In the genomic region with DNA sequence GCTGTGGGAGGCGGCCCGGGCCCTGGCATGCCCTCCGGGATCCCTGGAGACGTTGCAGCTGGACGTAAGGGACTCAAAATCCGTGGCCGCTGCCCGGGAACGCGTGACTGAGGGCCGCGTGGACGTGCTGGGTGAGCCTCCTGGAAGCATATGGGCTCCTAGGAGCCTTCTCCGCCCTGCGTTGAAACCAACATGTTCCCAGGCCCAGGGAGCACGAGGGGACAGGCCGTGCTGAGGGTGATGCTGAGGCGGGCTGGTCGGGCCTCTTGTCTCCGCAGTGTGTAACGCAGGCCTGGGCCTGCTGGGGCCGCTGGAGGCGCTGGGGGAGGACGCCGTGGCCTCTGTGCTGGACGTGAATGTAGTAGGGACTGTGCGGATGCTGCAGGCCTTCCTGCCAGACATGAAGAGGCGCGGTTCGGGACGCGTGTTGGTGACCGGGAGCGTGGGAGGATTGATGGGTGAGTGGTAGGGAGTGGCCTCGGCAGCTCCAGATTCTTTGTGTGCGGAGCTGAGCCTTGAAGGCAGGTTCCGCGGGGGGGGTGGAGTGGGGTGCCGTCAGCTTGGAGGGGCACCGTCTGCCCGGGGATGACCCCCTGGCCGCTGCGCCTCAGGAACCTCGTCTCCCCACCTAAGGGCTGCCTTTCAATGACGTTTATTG, we compare ENCODE assay signal across 12 cellular contexts. TPM values are rescaled to one million over a fixed set of nuclear protein-coding genes. Genes with fewer than 3 reads are reported as not detected.
DNase-seq lines count a peak whose midpoint lies in the region; ATAC-seq, FAIRE-seq and TF ChIP-seq lines count a peak whose summit lies in the region.
"Had no signal": no experiment of that assay in that cellular context is flagged by ENCODE, and none has a peak within 500 bp of the region (broad histone marks: within the 10 kb centered on the region; RNA-seq: fewer than 3 reads in every experiment).

No MANE protein-coding gene starts in this region.

- H3K27me3 Mint-ChIP-seq in activated naive CD4-positive, alpha-beta T cell treated with anti-CD3 and anti-CD28 coated beads for 36 hours (ENCODE audit: low read depth), result no peaks in the 10 kb centered on the region
- no peaks in the 10 kb centered on the region for H3K27me3 Mint-ChIP-seq in activated naive CD8-positive, alpha-beta T cell treated with anti-CD3 and anti-CD28 coated beads for 36 hours

- H3K27ac Mint-ChIP-seq in activated naive CD4-positive, alpha-beta T cell treated with anti-CD3 and anti-CD28 coated beads for 36 hours, result no peak overlapping the region
- H3K27ac Mint-ChIP-seq in activated naive CD8-positive, alpha-beta T cell treated with anti-CD3 and anti-CD28 coated beads for 36 hours, result peak overlapping the region; percentile 16

- peak overlapping the region; percentile 78 for H3K9ac ChIP-seq in keratinocyte (ENCODE audit: control insufficient read depth, extremely low read depth, insufficient read depth, low read length)

- H2AFZ ChIP-seq in keratinocyte (ENCODE audit: control insufficient read depth, low read length), result peak overlapping the region; percentile 63

- FAIRE-seq in keratinocyte (lab: Jason Lieb, UNC), result no peak

- no peak for ATAC-seq in HG03045 (IDR thresholded peaks at IDR 0.05; ENCODE audit: unreplicated experiment)

- intact Hi-C loops in activated naive CD4-positive, alpha-beta T cell treated with anti-CD3 and anti-CD28 coated beads for 36 hours (cut with micrococcal nuclease), result no loop called here
- intact Hi-C loops in tibial artery (cut with DNase I; ENCODE audit: low total_unique reads), result no loop called here

- peak overlapping the region; percentile 71 to 82 (median 80) for H3K4me3 ChIP-seq in keratinocyte (ENCODE audit: control insufficient read depth in 2 of 3, extremely low read depth in 1 of 3, insufficient read depth in 2 of 3, low read depth in 1 of 3, low read length in 3 of 3)
- H3K4me3 ChIP-seq in tibial artery, result peak overlapping the region; percentile 70 to 92

- no peaks in the 10 kb centered on the region for H3K9me1 ChIP-seq in keratinocyte (ENCODE audit: control insufficient read depth, extremely low read depth, insufficient read depth, low read length)

- H3K27ac ChIP-seq in keratinocyte (ENCODE audit: control insufficient read depth, insufficient read depth, low read length), result peak overlapping the region; percentile 54
- peak overlapping the region; percentile 83 to 93 for H3K27ac ChIP-seq in tibial artery

- H3K27me3 ChIP-seq in keratinocyte (ENCODE audit: control insufficient read depth, extremely low read depth, insufficient read depth, low read length) (no peaks in the 10 kb centered on the region), tibial artery (no peaks in the 10 kb centered on the region)

- TF ChIP-seq CTCF in keratinocyte (optimal IDR thresholded peaks at IDR 0.05 in 1 of 3, IDR thresholded peaks at IDR 0.05 in 1 of 3, conservative IDR thresholded peaks at IDR 0.05 in 1 of 3; ENCODE audit: extremely low read depth in 1 of 3, insufficient read depth in 2 of 3, low read length in 3 of 3) (peak; percentile 51 to 58 (median 51)), tibial artery (IDR thresholded peaks at IDR 0.05) (no peak)

- peaks cover 13% of the 10 kb centered on the region for H3K79me2 ChIP-seq in keratinocyte (ENCODE audit: control insufficient read depth, insufficient read depth, low read length)

- peak overlapping the region; percentile 86 for H3K4me2 ChIP-seq in keratinocyte (ENCODE audit: control insufficient read depth, extremely low read depth, insufficient read depth, low read depth, low read length)

- H4K20me1 ChIP-seq in keratinocyte (ENCODE audit: control insufficient read depth, extremely low read depth, insufficient read depth, low read length), result no peaks in the 10 kb centered on the region

- no peaks in the 10 kb centered on the region for H3K36me3 Mint-ChIP-seq in activated naive CD4-positive, alpha-beta T cell treated with anti-CD3 and anti-CD28 coated beads for 36 hours (ENCODE audit: low read depth)
- no peaks in the 10 kb centered on the region for H3K36me3 Mint-ChIP-seq in activated naive CD8-positive, alpha-beta T cell treated with anti-CD3 and anti-CD28 coated beads for 36 hours

- H3K9me3 ChIP-seq in keratinocyte (ENCODE audit: control insufficient read depth, low read depth, low read length) (no peaks in the 10 kb centered on the region), tibial artery (no peaks in the 10 kb centered on the region)

- H3K4me1 Mint-ChIP-seq in activated naive CD4-positive, alpha-beta T cell treated with anti-CD3 and anti-CD28 coated beads for 36 hours (ENCODE audit: low read depth), result peaks cover 28% of the 10 kb centered on the region
- H3K4me1 Mint-ChIP-seq in activated naive CD8-positive, alpha-beta T cell treated with anti-CD3 and anti-CD28 coated beads for 36 hours, result peaks cover 21% of the 10 kb centered on the region

- CTCF ChIA-PET in activated naive CD4-positive, alpha-beta T cell treated with anti-CD3 and anti-CD28 coated beads for 36 hours (lab: Charles Lee), result interaction anchor here (1.1 kb wide), 1 partner anchor 12 kb away, joined by 3 read pairs; no protein-coding TSS in a partner anchor

- H3K4me3 Mint-ChIP-seq in activated naive CD4-positive, alpha-beta T cell treated with anti-CD3 and anti-CD28 coated beads for 36 hours, result peak overlapping the region; percentile 92
- H3K4me3 Mint-ChIP-seq in activated naive CD8-positive, alpha-beta T cell treated with anti-CD3 and anti-CD28 coated beads for 36 hours, result peak overlapping the region; percentile 91

- no peaks in the 10 kb centered on the region for H3K9me3 Mint-ChIP-seq in activated naive CD4-positive, alpha-beta T cell treated with anti-CD3 and anti-CD28 coated beads for 36 hours
- no peaks in the 10 kb centered on the region for H3K9me3 Mint-ChIP-seq in activated naive CD8-positive, alpha-beta T cell treated with anti-CD3 and anti-CD28 coated beads for 36 hours

- dilution Hi-C loops in keratinocyte (cut with MboI; ENCODE audit: extremely low pct_ligation_motif_present, low sequenced_read_pairs), result no loop called here

- peaks cover 22% of the 10 kb centered on the region for H3K4me1 ChIP-seq in keratinocyte (ENCODE audit: control insufficient read depth, extremely low read depth, insufficient read depth, low read length)
- peaks cover 0 to 38% (median 23%) of the 10 kb centered on the region in 4 donors for H3K4me1 ChIP-seq in tibial artery

- H3K36me3 ChIP-seq in keratinocyte (ENCODE audit: control insufficient read depth in 2 of 2, extremely low read depth in 1 of 2, insufficient read depth in 2 of 2, low read length in 2 of 2) (no peaks in the 10 kb centered on the region), tibial artery (peaks cover 0 to 2% (median 0%) of the 10 kb centered on the region in 3 donors)

- no peak for DNase-seq in activated naive CD4-positive, alpha-beta T cell treated with anti-CD3 and anti-CD28 coated beads for 36 hours
- no peak for DNase-seq in activated naive CD4-positive, alpha-beta T cell treated with anti-CD3 and anti-CD28 coated beads, Interleukin-2, amount 50 U/mL, for 16 hours
- DNase-seq in activated naive CD8-positive, alpha-beta T cell treated with anti-CD3 and anti-CD28 coated beads for 36 hours, result no peak
- no peak for DNase-seq in keratinocyte (ENCODE audit: low read depth, low spot score)
- no peak for DNase-seq in tibial artery
- no peak for DNase-seq in NCI-H1694 (lab: John Stamatoyannopoulos, UW)
- no peak for DNase-seq in NCI-H2196 treated with DMSO at 0.1 percent for 48 hours (lab: John Stamatoyannopoulos, UW; ENCODE audit: unreplicated experiment)
- DNase-seq: activated gamma-delta T cell, DMS 273 treated with DMSO at 0.1 percent for 48 hours, GOT3, NCI-H2171 had no signal

RNA-seq across cellular contexts. Expression of gene HSD17B1, which starts 0.6 kb away (rescaled TPM):
- total RNA-seq in activated naive CD4-positive, alpha-beta T cell treated with anti-CD3 and anti-CD28 coated beads for 36 hours, result under 1 TPM; 0.26 to 0.67 TPM
- under 1 TPM; 0.25 to 0.26 TPM for total RNA-seq in activated naive CD8-positive, alpha-beta T cell treated with anti-CD3 and anti-CD28 coated beads for 36 hours
- 3.6 to 14.7 TPM (median 5.3 TPM) in 3 replicates for polyA plus RNA-seq in keratinocyte
- 1.2 TPM for polyA plus RNA-seq in keratinocyte (2011; ENCODE audit: low read depth)
- polyA plus RNA-seq in keratinocyte (2011; cell fraction: cytosol; rRNA removed), result 2.9 and 8.8 TPM in 2 replicates
- 2.6 and 4.3 TPM in 2 replicates for polyA plus RNA-seq in keratinocyte (2011; cell fraction: nucleus; rRNA removed)
- polyA plus RNA-seq in keratinocyte (2012; ENCODE audit: low replicate concordance), result 6.6 and 8.9 TPM in 2 replicates
- polyA minus RNA-seq in keratinocyte, result 1.6 to 4.4 TPM (median 4.4 TPM) in 3 replicates
- polyA minus RNA-seq in keratinocyte (2011; cell fraction: cytosol; rRNA and poly(A)+ RNA removed), result 21.1 TPM
- polyA minus RNA-seq in keratinocyte (2011; cell fraction: nucleus; rRNA and poly(A)+ RNA removed), result 2.3 and 3.5 TPM in 2 replicates

RNA-seq across cellular contexts. Expression of gene COASY, which starts 8.7 kb away (rescaled TPM):
- total RNA-seq in activated naive CD4-positive, alpha-beta T cell treated with anti-CD3 and anti-CD28 coated beads for 36 hours, result 10 to 100 TPM; 93.3 to 93.6 TPM
- 100 to 1,000 TPM; 111 TPM for total RNA-seq in activated naive CD8-positive, alpha-beta T cell treated with anti-CD3 and anti-CD28 coated beads for 36 hours
- 25.9 to 49.8 TPM (median 26.2 TPM) in 3 replicates for polyA plus RNA-seq in keratinocyte
- polyA plus RNA-seq in keratinocyte (2011; ENCODE audit: low read depth), result 23.3 TPM
- 25.9 and 41.0 TPM in 2 replicates for polyA plus RNA-seq in keratinocyte (2011; cell fraction: cytosol; rRNA removed)
- polyA plus RNA-seq in keratinocyte (2011; cell fraction: nucleus; rRNA removed), result 58.5 and 74.0 TPM in 2 replicates
- polyA plus RNA-seq in keratinocyte (2012; ENCODE audit: low replicate concordance), result 73.0 and 73.2 TPM in 2 replicates
- polyA minus RNA-seq in keratinocyte, result 15.1 to 128 TPM (median 29.9 TPM) in 3 replicates
- polyA minus RNA-seq in keratinocyte (2011; cell fraction: cytosol; rRNA and poly(A)+ RNA removed), result 46.0 TPM
- polyA minus RNA-seq in keratinocyte (2011; cell fraction: nucleus; rRNA and poly(A)+ RNA removed), result 17.7 and 25.6 TPM in 2 replicates

RNA-seq across cellular contexts. Expression of gene MLX, which starts 13.6 kb away (rescaled TPM):
- 10 to 100 TPM; 22.1 to 24.7 TPM for total RNA-seq in activated naive CD4-positive, alpha-beta T cell treated with anti-CD3 and anti-CD28 coated beads for 36 hours
- total RNA-seq in activated naive CD8-positive, alpha-beta T cell treated with anti-CD3 and anti-CD28 coated beads for 36 hours, result 10 to 100 TPM; 57.3 to 57.5 TPM
- polyA plus RNA-seq in keratinocyte, result 39.2 to 45.1 TPM (median 39.5 TPM) in 3 replicates
- polyA plus RNA-seq in keratinocyte (2011; ENCODE audit: low read depth), result 28.8 TPM
- polyA plus RNA-seq in keratinocyte (2011; cell fraction: cytosol; rRNA removed), result 28.3 and 30.3 TPM in 2 replicates
- polyA plus RNA-seq in keratinocyte (2011; cell fraction: nucleus; rRNA removed), result 41.1 and 44.6 TPM in 2 replicates
- 36.7 and 38.2 TPM in 2 replicates for polyA plus RNA-seq in keratinocyte (2012; ENCODE audit: low replicate concordance)
- polyA minus RNA-seq in keratinocyte, result 34.2 to 40.4 TPM (median 35.1 TPM) in 3 replicates
- 11.9 TPM for polyA minus RNA-seq in keratinocyte (2011; cell fraction: cytosol; rRNA and poly(A)+ RNA removed)
- polyA minus RNA-seq in keratinocyte (2011; cell fraction: nucleus; rRNA and poly(A)+ RNA removed), result 8.1 and 11.6 TPM in 2 replicates

RNA-seq across cellular contexts. Expression of gene NAGLU, which starts 17.2 kb away (rescaled TPM):
- total RNA-seq in activated naive CD4-positive, alpha-beta T cell treated with anti-CD3 and anti-CD28 coated beads for 36 hours, result 10 to 100 TPM; 11.1 to 11.9 TPM
- total RNA-seq in activated naive CD8-positive, alpha-beta T cell treated with anti-CD3 and anti-CD28 coated beads for 36 hours, result 10 to 100 TPM; 10.6 to 13.6 TPM
- 6.9 to 13.1 TPM (median 10.8 TPM) in 3 replicates for polyA plus RNA-seq in keratinocyte
- polyA plus RNA-seq in keratinocyte (2011; ENCODE audit: low read depth), result 5.3 TPM
- polyA plus RNA-seq in keratinocyte (2011; cell fraction: cytosol; rRNA removed), result 3.9 and 8.4 TPM in 2 replicates
- polyA plus RNA-seq in keratinocyte (2011; cell fraction: nucleus; rRNA removed), result 18.6 and 22.6 TPM in 2 replicates
- 9.3 and 11.9 TPM in 2 replicates for polyA plus RNA-seq in keratinocyte (2012; ENCODE audit: low replicate concordance)
- 5.9 to 19.1 TPM (median 8.8 TPM) in 3 replicates for polyA minus RNA-seq in keratinocyte
- 15.2 TPM for polyA minus RNA-seq in keratinocyte (2011; cell fraction: cytosol; rRNA and poly(A)+ RNA removed)
- polyA minus RNA-seq in keratinocyte (2011; cell fraction: nucleus; rRNA and poly(A)+ RNA removed), result 13.3 and 15.4 TPM in 2 replicates

RNA-seq across cellular contexts. Expression of gene PSMC3IP, which starts 24.2 kb away (rescaled TPM):
- total RNA-seq in activated naive CD4-positive, alpha-beta T cell treated with anti-CD3 and anti-CD28 coated beads for 36 hours, result 10 to 100 TPM; 38.6 to 42.2 TPM
- total RNA-seq in activated naive CD8-positive, alpha-beta T cell treated with anti-CD3 and anti-CD28 coated beads for 36 hours, result 10 to 100 TPM; 32.5 to 36.2 TPM
- polyA plus RNA-seq in keratinocyte, result 2.4 to 7.8 TPM (median 7.7 TPM) in 3 replicates
- polyA plus RNA-seq in keratinocyte (2011; ENCODE audit: low read depth), result 4.7 TPM
- polyA plus RNA-seq in keratinocyte (2011; cell fraction: cytosol; rRNA removed), result 1.8 and 2.1 TPM in 2 replicates
- polyA plus RNA-seq in keratinocyte (2011; cell fraction: nucleus; rRNA removed), result 6.1 and 7.5 TPM in 2 replicates
- 2.0 and 6.5 TPM in 2 replicates for polyA plus RNA-seq in keratinocyte (2012; ENCODE audit: low replicate concordance)
- 0.33 to 3.3 TPM (median 1.7 TPM) in 3 replicates for polyA minus RNA-seq in keratinocyte
- not detected for polyA minus RNA-seq in keratinocyte (2011; cell fraction: cytosol; rRNA and poly(A)+ RNA removed)
- 0.95 and 2.3 TPM in 2 replicates for polyA minus RNA-seq in keratinocyte (2011; cell fraction: nucleus; rRNA and poly(A)+ RNA removed)

Comparison
In these comparisons a context has a peak if more than half of its experiments do, and no peak if none do; other contexts are left out.
1. CTCF ChIP-seq: peak in keratinocyte (3 of 3); none in tibial artery (0 of 2).